Comparison of ENCODE assay signal across 16 cellular contexts in the genomic region with DNA sequence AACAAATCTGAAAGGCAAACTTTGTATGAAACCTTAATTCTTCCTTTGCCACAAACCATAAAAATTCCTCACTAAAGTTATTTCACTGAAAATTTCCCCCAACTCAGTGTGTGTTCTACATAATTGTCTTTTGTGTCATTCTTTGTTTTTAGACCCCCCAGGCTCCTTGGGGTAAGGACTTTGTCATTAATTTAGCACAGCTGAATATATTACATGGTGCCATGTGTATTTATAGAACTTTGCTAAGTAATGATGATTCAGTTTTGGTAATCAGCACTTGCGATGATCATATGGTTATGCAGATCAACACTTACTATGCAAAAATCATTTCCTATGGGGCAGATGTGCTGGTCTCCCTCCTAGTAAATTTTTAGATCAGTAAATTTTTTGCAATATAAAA.
A peak's percentile ranks its signal among the peaks of the same experiment; 100 is the strongest.
DNase-seq lines count a peak whose midpoint lies in the region; ATAC-seq, FAIRE-seq and TF ChIP-seq lines count a peak whose summit lies in the region.
"Had no signal": no experiment of that assay in that cellular context is flagged by ENCODE, and none has a peak within 500 bp of the region (broad histone marks: within the 10 kb centered on the region; RNA-seq: fewer than 3 reads in every experiment).

No MANE protein-coding gene starts in this region.

- no peak overlapping the region for H3K4me3 ChIP-seq in AG10803 (ENCODE audit: low read length)
- no peak overlapping the region for H3K4me3 ChIP-seq in psoas muscle
- H3K4me3 ChIP-seq in colonic mucosa: no peak overlapping the region
- H3K4me3 ChIP-seq: A549 had no signal

- no peak overlapping the region for H3K9ac ChIP-seq in colonic mucosa (ENCODE audit: low read depth in 2 of 2, low read length in 2 of 2)

- H3K27me3 ChIP-seq in psoas muscle (ENCODE audit: insufficient read depth in 3 of 3, low read length in 2 of 3) (no peaks in the 10 kb centered on the region), colonic mucosa (no peaks in the 10 kb centered on the region), foreskin keratinocyte (no peaks in the 10 kb centered on the region)
- H3K27me3 ChIP-seq: BE2C had no signal

- H3K4me1 ChIP-seq in psoas muscle (peaks cover 18% of the 10 kb centered on the region), colonic mucosa (no peaks in the 10 kb centered on the region), foreskin keratinocyte (no peaks in the 10 kb centered on the region)
- H3K4me1 ChIP-seq: A549, BE2C had no signal

- no peak for FAIRE-seq in D721Med (lab: Jason Lieb, UNC)
- FAIRE-seq: A549 had no signal

- H3K27ac ChIP-seq in psoas muscle: peak overlapping the region; percentile 46
- H3K27ac ChIP-seq in colonic mucosa: no peak overlapping the region
- no peak overlapping the region for H3K27ac ChIP-seq in foreskin keratinocyte
- H3K27ac ChIP-seq: A549, RWPE1 had no signal

- H3K9me3 ChIP-seq in psoas muscle: no peaks in the 10 kb centered on the region
- H3K9me3 ChIP-seq in colonic mucosa: no peaks in the 10 kb centered on the region
- H3K9me3 ChIP-seq: A549, BE2C had no signal

- TF ChIP-seq CTCF in AG10803 (conservative IDR thresholded peaks at IDR 0.05; ENCODE audit: low read length) (no peak), psoas muscle (IDR thresholded peaks at IDR 0.05) (no peak), colonic mucosa (IDR thresholded peaks at IDR 0.05) (no peak), foreskin keratinocyte (conservative IDR thresholded peaks at IDR 0.05) (no peak), D721Med (IDR thresholded peaks at IDR 0.05; ENCODE audit: insufficient read depth, missing control alignments) (no peak)

- peak in 3 of 4 donors; percentile 78 to 90 (median 85) for ATAC-seq in psoas muscle
- no peak for ATAC-seq in foreskin keratinocyte
- ATAC-seq: A549, HCT116 had no signal

- DNase-seq in AG10803 (ENCODE audit: low read depth) (peak; percentile 38), M059J (ENCODE audit: low read depth) (peak; percentile 49), astrocyte of the hippocampus (ENCODE audit: low read depth, low spot score) (peak; percentile 65), psoas muscle (no peak), colonic mucosa (no peak), DMS53 treated with DMSO at 0.1 percent for 48 hours (lab: John Stamatoyannopoulos, UW; ENCODE audit: unreplicated experiment) (no peak), foreskin keratinocyte (no peak), D721Med (ENCODE audit: insufficient read length, low spot score) (no peak)
- DNase-seq: BE2C; CD8-positive, alpha-beta memory T cell; NCI-H1436; NCI-H2227 treated with DMSO at 0.1 percent for 48 hours; NCI-H524 treated with DMSO at 0.1 percent for 48 hours had no signal

- H3K36me3 ChIP-seq in psoas muscle (ENCODE audit: insufficient read depth in 1 of 2, low read depth in 1 of 2) (no peaks in the 10 kb centered on the region), colonic mucosa (no peaks in the 10 kb centered on the region)
- H3K36me3 ChIP-seq: BE2C had no signal

- intact Hi-C loops in psoas muscle (cut with DNase I): no loop called here
- intact Hi-C loops in colonic mucosa (cut with DNase I): no loop called here

- 57 to 83% (median 57%) methylated on average over 1 of the region's 1 CpG for WGBS in psoas muscle, 3 donors

Comparison
In these comparisons a context has a peak if more than half of its experiments do, and no peak if none do; other contexts are left out.
1. DNase-seq: peak in AG10803 (single experiment), M059J (single experiment) and astrocyte of the hippocampus (single experiment); none in psoas muscle (0 of 2), colonic mucosa (single experiment), DMS53 treated with DMSO at 0.1 percent for 48 hours (single experiment), foreskin keratinocyte (0 of 2) and D721Med (single experiment).